In the genomic region with DNA sequence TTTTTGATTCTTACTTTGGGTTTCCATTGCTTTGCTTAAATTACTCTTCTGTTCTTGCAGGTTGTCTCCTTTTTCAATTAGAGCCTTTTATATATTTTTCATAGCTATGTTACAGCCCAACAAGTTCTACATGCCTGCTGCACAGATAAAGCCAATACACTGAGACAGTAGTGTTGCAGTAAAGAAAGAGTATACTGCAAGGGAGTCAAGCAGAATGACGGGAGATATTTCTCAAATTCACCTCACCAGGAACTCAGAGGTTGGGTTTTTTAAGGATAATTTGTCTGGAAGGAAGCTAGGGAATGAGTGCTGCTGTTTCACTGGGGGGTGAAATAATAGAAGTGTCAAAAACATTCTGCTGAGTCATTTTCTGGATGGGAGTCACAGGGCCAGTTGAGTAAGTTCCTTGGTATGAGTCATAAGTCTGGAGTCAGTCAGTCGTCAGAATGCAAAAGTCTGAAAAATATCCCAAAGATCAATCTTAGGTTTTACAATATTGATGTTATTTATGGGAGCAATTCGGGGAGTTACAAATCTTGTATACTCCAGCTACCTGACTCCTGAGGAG, we compare ENCODE assay signal across 1 cellular context.
A peak's percentile ranks its signal among the peaks of the same experiment; 100 is the strongest.
TF ChIP-seq lines count a peak whose summit lies in the region.

No MANE protein-coding gene starts in this region.

TF ChIP-seq in K562, 482 proteins besides CTCF, POLR2A, EP300 and RAD21 (continued from another document and continues in another):
- no peak for TF ChIP-seq SMAD2 (IDR thresholded peaks at IDR 0.05; ENCODE audit: low read depth, low read length)
- no peak for TF ChIP-seq HNRNPUL1 (IDR thresholded peaks at IDR 0.05; ENCODE audit: low read length)
- no peak for TF ChIP-seq LEF1 (IDR thresholded peaks at IDR 0.05)
- no peak for TF ChIP-seq XRCC4 (IDR thresholded peaks at IDR 0.05; ENCODE audit: extremely low read depth, insufficient read depth, insufficient read length)
- no peak for TF ChIP-seq PTBP1 (IDR thresholded peaks at IDR 0.05; ENCODE audit: low read depth, low read length)
- TF ChIP-seq, protein P1, sequence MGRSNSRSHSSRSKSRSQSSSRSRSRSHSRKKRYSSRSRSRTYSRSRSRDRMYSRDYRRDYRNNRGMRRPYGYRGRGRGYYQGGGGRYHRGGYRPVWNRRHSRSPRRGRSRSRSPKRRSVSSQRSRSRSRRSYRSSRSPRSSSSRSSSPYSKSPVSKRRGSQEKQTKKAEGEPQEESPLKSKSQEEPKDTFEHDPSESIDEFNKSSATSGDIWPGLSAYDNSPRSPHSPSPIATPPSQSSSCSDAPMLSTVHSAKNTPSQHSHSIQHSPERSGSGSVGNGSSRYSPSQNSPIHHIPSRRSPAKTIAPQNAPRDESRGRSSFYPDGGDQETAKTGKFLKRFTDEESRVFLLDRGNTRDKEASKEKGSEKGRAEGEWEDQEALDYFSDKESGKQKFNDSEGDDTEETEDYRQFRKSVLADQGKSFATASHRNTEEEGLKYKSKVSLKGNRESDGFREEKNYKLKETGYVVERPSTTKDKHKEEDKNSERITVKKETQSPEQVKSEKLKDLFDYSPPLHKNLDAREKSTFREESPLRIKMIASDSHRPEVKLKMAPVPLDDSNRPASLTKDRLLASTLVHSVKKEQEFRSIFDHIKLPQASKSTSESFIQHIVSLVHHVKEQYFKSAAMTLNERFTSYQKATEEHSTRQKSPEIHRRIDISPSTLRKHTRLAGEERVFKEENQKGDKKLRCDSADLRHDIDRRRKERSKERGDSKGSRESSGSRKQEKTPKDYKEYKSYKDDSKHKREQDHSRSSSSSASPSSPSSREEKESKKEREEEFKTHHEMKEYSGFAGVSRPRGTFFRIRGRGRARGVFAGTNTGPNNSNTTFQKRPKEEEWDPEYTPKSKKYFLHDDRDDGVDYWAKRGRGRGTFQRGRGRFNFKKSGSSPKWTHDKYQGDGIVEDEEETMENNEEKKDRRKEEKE (IDR thresholded peaks at IDR 0.05; ENCODE audit: borderline replicate concordance in 1 of 2, control insufficient read depth in 1 of 2, low read depth in 2 of 2, low read length in 1 of 2), result no peak
- TF ChIP-seq, protein P2, sequence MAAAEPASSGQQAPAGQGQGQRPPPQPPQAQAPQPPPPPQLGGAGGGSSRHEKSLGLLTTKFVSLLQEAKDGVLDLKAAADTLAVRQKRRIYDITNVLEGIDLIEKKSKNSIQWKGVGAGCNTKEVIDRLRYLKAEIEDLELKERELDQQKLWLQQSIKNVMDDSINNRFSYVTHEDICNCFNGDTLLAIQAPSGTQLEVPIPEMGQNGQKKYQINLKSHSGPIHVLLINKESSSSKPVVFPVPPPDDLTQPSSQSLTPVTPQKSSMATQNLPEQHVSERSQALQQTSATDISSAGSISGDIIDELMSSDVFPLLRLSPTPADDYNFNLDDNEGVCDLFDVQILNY (CRISPR knock-in tag; IDR thresholded peaks at IDR 0.05), result no peak
- TF ChIP-seq, protein P3, sequence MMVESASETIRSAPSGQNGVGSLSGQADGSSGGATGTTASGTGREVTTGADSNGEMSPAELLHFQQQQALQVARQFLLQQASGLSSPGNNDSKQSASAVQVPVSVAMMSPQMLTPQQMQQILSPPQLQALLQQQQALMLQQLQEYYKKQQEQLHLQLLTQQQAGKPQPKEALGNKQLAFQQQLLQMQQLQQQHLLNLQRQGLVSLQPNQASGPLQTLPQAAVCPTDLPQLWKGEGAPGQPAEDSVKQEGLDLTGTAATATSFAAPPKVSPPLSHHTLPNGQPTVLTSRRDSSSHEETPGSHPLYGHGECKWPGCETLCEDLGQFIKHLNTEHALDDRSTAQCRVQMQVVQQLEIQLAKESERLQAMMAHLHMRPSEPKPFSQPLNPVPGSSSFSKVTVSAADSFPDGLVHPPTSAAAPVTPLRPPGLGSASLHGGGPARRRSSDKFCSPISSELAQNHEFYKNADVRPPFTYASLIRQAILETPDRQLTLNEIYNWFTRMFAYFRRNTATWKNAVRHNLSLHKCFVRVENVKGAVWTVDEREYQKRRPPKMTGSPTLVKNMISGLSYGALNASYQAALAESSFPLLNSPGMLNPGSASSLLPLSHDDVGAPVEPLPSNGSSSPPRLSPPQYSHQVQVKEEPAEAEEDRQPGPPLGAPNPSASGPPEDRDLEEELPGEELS (CRISPR knock-in tag; IDR thresholded peaks at IDR 0.05; ENCODE audit: borderline replicate concordance), result no peak
- no peak for TF ChIP-seq KAT7 (CRISPR knock-in tag; IDR thresholded peaks at IDR 0.05; ENCODE audit: borderline replicate concordance)
- TF ChIP-seq, protein P4, sequence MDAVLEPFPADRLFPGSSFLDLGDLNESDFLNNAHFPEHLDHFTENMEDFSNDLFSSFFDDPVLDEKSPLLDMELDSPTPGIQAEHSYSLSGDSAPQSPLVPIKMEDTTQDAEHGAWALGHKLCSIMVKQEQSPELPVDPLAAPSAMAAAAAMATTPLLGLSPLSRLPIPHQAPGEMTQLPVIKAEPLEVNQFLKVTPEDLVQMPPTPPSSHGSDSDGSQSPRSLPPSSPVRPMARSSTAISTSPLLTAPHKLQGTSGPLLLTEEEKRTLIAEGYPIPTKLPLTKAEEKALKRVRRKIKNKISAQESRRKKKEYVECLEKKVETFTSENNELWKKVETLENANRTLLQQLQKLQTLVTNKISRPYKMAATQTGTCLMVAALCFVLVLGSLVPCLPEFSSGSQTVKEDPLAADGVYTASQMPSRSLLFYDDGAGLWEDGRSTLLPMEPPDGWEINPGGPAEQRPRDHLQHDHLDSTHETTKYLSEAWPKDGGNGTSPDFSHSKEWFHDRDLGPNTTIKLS (IDR thresholded peaks at IDR 0.05; ENCODE audit: borderline replicate concordance, low read depth), result no peak
- no peak for TF ChIP-seq ZNF764 (CRISPR knock-in tag; IDR thresholded peaks at IDR 0.05; ENCODE audit: low read depth)
- TF ChIP-seq BCOR (IDR thresholded peaks at IDR 0.05), result no peak
- no peak for TF ChIP-seq NFYB (IDR thresholded peaks at IDR 0.05; ENCODE audit: extremely low read depth, insufficient read length)
- TF ChIP-seq CEBPB (tag; IDR thresholded peaks at IDR 0.05), result peak; percentile 62
- TF ChIP-seq, protein P5, sequence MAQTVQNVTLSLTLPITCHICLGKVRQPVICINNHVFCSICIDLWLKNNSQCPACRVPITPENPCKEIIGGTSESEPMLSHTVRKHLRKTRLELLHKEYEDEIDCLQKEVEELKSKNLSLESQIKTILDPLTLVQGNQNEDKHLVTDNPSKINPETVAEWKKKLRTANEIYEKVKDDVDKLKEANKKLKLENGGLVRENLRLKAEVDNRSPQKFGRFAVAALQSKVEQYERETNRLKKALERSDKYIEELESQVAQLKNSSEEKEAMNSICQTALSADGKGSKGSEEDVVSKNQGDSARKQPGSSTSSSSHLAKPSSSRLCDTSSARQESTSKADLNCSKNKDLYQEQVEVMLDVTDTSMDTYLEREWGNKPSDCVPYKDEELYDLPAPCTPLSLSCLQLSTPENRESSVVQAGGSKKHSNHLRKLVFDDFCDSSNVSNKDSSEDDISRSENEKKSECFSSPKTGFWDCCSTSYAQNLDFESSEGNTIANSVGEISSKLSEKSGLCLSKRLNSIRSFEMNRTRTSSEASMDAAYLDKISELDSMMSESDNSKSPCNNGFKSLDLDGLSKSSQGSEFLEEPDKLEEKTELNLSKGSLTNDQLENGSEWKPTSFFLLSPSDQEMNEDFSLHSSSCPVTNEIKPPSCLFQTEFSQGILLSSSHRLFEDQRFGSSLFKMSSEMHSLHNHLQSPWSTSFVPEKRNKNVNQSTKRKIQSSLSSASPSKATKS (CRISPR knock-in tag; IDR thresholded peaks at IDR 0.05), result no peak
- peak; percentile 97 to 98 for TF ChIP-seq TRIM24 (IDR thresholded peaks at IDR 0.05)
- no peak for TF ChIP-seq ZNF3 (CRISPR knock-in tag; IDR thresholded peaks at IDR 0.05)
- TF ChIP-seq IFI16 (CRISPR knock-in tag; IDR thresholded peaks at IDR 0.05), result no peak
- no peak for TF ChIP-seq TFAM (CRISPR knock-in tag; conservative IDR thresholded peaks at IDR 0.05)
- no peak for TF ChIP-seq NR2C1 (IDR thresholded peaks at IDR 0.05)
- TF ChIP-seq NR2C1 (tag; IDR thresholded peaks at IDR 0.05), result no peak
- TF ChIP-seq DDX20 (tag; IDR thresholded peaks at IDR 0.05; ENCODE audit: low read depth), result no peak
- TF ChIP-seq HDGF (IDR thresholded peaks at IDR 0.05), result no peak
- no peak for TF ChIP-seq KAT8 (IDR thresholded peaks at IDR 0.05; ENCODE audit: low read depth)
- TF ChIP-seq, protein P6, sequence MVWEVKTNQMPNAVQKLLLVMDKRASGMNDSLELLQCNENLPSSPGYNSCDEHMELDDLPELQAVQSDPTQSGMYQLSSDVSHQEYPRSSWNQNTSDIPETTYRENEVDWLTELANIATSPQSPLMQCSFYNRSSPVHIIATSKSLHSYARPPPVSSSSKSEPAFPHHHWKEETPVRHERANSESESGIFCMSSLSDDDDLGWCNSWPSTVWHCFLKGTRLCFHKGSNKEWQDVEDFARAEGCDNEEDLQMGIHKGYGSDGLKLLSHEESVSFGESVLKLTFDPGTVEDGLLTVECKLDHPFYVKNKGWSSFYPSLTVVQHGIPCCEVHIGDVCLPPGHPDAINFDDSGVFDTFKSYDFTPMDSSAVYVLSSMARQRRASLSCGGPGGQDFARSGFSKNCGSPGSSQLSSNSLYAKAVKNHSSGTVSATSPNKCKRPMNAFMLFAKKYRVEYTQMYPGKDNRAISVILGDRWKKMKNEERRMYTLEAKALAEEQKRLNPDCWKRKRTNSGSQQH (CRISPR knock-in tag; IDR thresholded peaks at IDR 0.05), result no peak
- TF ChIP-seq, protein P7, sequence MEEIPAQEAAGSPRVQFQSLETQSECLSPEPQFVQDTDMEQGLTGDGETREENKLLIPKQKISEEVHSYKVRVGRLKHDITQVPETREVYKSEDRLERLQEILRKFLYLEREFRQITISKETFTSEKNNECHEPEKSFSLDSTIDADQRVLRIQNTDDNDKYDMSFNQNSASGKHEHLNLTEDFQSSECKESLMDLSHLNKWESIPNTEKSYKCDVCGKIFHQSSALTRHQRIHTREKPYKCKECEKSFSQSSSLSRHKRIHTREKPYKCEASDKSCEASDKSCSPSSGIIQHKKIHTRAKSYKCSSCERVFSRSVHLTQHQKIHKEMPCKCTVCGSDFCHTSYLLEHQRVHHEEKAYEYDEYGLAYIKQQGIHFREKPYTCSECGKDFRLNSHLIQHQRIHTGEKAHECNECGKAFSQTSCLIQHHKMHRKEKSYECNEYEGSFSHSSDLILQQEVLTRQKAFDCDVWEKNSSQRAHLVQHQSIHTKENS (CRISPR knock-in tag; IDR thresholded peaks at IDR 0.05), result no peak
- no peak for TF ChIP-seq KDM4B (IDR thresholded peaks at IDR 0.05; ENCODE audit: borderline replicate concordance in 2 of 2, low read depth in 1 of 2)
- TF ChIP-seq HMG20B (CRISPR knock-in tag; IDR thresholded peaks at IDR 0.05), result no peak
- TF ChIP-seq, protein P8, sequence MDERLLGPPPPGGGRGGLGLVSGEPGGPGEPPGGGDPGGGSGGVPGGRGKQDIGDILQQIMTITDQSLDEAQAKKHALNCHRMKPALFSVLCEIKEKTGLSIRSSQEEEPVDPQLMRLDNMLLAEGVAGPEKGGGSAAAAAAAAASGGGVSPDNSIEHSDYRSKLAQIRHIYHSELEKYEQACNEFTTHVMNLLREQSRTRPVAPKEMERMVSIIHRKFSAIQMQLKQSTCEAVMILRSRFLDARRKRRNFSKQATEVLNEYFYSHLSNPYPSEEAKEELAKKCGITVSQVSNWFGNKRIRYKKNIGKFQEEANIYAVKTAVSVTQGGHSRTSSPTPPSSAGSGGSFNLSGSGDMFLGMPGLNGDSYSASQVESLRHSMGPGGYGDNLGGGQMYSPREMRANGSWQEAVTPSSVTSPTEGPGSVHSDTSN (CRISPR knock-in tag; IDR thresholded peaks at IDR 0.05; ENCODE audit: low read depth), result no peak
- TF ChIP-seq, protein P8 (tag; conservative IDR thresholded peaks at IDR 0.05; ENCODE audit: low read depth), result no peak
- TF ChIP-seq TCF7L2 (IDR thresholded peaks at IDR 0.05; ENCODE audit: low read depth, low read length), result no peak
- TF ChIP-seq ARID1B (IDR thresholded peaks at IDR 0.05), result peak; percentile 57
- no peak for TF ChIP-seq ADNP (tag; IDR thresholded peaks at IDR 0.05)
- TF ChIP-seq SRSF9 (IDR thresholded peaks at IDR 0.05; ENCODE audit: borderline replicate concordance, low read depth, low read length), result no peak
- no peak for TF ChIP-seq ARID2 (IDR thresholded peaks at IDR 0.05)
- no peak for TF ChIP-seq RB1 (IDR thresholded peaks at IDR 0.05; ENCODE audit: low read depth)
- TF ChIP-seq CREM (IDR thresholded peaks at IDR 0.05; ENCODE audit: low read depth), result no peak
- no peak for TF ChIP-seq RFX5 (IDR thresholded peaks at IDR 0.05; ENCODE audit: low read depth, low read length)
- TF ChIP-seq NEUROD1 (IDR thresholded peaks at IDR 0.05; ENCODE audit: borderline replicate concordance, low read depth, low read length, partially characterized antibody), result no peak
- 0 out of 2 replicates have a peak, but pooled peaks have one; percentile 35 for TF ChIP-seq ZEB2 (IDR thresholded peaks at IDR 0.05)
- TF ChIP-seq ZNF124 (CRISPR knock-in tag; IDR thresholded peaks at IDR 0.05), result no peak
- no peak for TF ChIP-seq ZNF830 (CRISPR knock-in tag; IDR thresholded peaks at IDR 0.05)
- no peak for TF ChIP-seq NRF1 (conservative IDR thresholded peaks at IDR 0.05 in 1 of 2, IDR thresholded peaks at IDR 0.05 in 1 of 2)
- no peak for TF ChIP-seq NFATC3 (IDR thresholded peaks at IDR 0.05)
- no peak for TF ChIP-seq CHD1 (IDR thresholded peaks at IDR 0.05; ENCODE audit: low read length)
- no peak for TF ChIP-seq ZNF232 (CRISPR knock-in tag; IDR thresholded peaks at IDR 0.05)
